In the genomic region with DNA sequence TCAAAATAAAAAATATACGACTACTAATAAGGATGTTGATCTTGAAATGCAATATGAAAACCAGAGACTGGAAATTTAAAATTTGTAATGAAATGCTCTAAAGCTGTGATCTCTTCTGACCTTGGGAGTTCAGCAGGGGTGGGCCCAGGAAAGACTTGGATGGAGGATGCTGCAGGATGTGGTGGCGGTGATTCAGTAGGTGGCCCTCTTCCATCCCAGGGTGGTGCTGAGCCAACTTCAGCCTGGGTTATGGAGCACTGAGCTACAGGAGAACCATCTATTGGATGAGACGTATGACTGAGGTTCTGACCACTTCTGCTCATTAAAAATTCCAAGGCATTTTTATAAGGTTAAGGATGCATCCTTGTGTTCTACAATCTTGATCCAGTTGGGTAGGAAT, we compare ENCODE assay signal across 34 cellular contexts. TPM values are rescaled to one million over a fixed set of nuclear protein-coding genes. Genes with fewer than 3 reads are reported as not detected.
"Had no signal": no experiment of that assay in that cellular context is flagged by ENCODE, and none has a peak within 500 bp of the region (broad histone marks: within the 10 kb centered on the region; RNA-seq: fewer than 3 reads in every experiment).

No MANE protein-coding gene starts in this region.

- H3K27me3 Mint-ChIP-seq: activated CD4-positive, alpha-beta T cell treated with anti-CD3 and anti-CD28 coated beads, Interleukin-2, amount 10 ng/mL, durations not matched to agents 7 days and 5 days; central memory CD8-positive, alpha-beta T cell; dendritic cell treated with granulocyte-macrophage colony-stimulating factor and Interleukin-4, amounts not matched to agents 40 ng/mL and 50 ng/mL, for 4 days; T-helper 17 cell had no signal

- H3K9me3 Mint-ChIP-seq: activated CD4-positive, alpha-beta memory T cell treated with anti-CD3 and anti-CD28 coated beads, Interleukin-2, amount 10 ng/mL, durations not matched to agents 7 days and 5 days; activated CD4-positive, alpha-beta T cell treated with anti-CD3 and anti-CD28 coated beads, Interleukin-2, amount 10 ng/mL, durations not matched to agents 7 days and 5 days; activated T-cell treated with anti-CD3 and anti-CD28 coated beads, Interleukin-2, amount 50 U/mL, for 24 hours; central memory CD8-positive, alpha-beta T cell; endodermal cell; T-helper 2 cell treated with Interferon-gamma antibody and Interleukin-4, amounts not matched to agents 5 μg/mL and 100 μg/mL, for 36 hours had no signal

- H3K36me3 ChIP-seq: brain microvascular endothelial cell, gastrocnemius medialis, heart left ventricle had no signal

- H3K4me3 Mint-ChIP-seq: activated CD4-positive, alpha-beta memory T cell treated with anti-CD3 and anti-CD28 coated beads, Interleukin-2, amount 10 ng/mL, durations not matched to agents 7 days and 5 days; activated CD4-positive, alpha-beta T cell treated with anti-CD3 and anti-CD28 coated beads, Interleukin-2, amount 10 ng/mL, durations not matched to agents 7 days and 5 days; activated naive CD8-positive, alpha-beta T cell; activated T-cell treated with anti-CD3 and anti-CD28 coated beads, Interleukin-2, amount 50 U/mL, for 24 hours; activated T-cell treated with anti-CD3 and anti-CD28 coated beads, Interleukin-2, amount 50 U/mL, for 72 hours; activated T-helper 17 cell treated with anti-CD3 and anti-CD28 coated beads, Interleukin-2, amount 50 U/mL, for 72 hours; central memory CD8-positive, alpha-beta T cell; dendritic cell treated with granulocyte-macrophage colony-stimulating factor and Interleukin-4, amounts not matched to agents 40 ng/mL and 50 ng/mL, for 4 days; endodermal cell; T-helper 17 cell; T-helper 2 cell treated with Interferon-gamma antibody and Interleukin-4, amounts not matched to agents 5 μg/mL and 100 μg/mL, for 36 hours had no signal

- H3K4me1 ChIP-seq: foreskin keratinocyte had no signal

- H2AFZ ChIP-seq: hepatocyte had no signal

- H3K4me2 ChIP-seq: hepatocyte had no signal

- H3K27ac ChIP-seq: brain microvascular endothelial cell, coronary artery, dorsolateral prefrontal cortex, foreskin keratinocyte, gastrocnemius medialis, hepatocyte had no signal

- H3K4me3 ChIP-seq: coronary artery, dorsolateral prefrontal cortex, gastrocnemius medialis, heart left ventricle, hepatocyte had no signal

- H3K36me3 Mint-ChIP-seq: activated naive CD8-positive, alpha-beta T cell had no signal

- H3K4me1 Mint-ChIP-seq: activated CD4-positive, alpha-beta memory T cell treated with anti-CD3 and anti-CD28 coated beads, Interleukin-2, amount 10 ng/mL, durations not matched to agents 7 days and 5 days; activated CD4-positive, alpha-beta T cell treated with anti-CD3 and anti-CD28 coated beads, Interleukin-2, amount 10 ng/mL, durations not matched to agents 7 days and 5 days; activated T-helper 17 cell treated with anti-CD3 and anti-CD28 coated beads, Interleukin-2, amount 50 U/mL, for 72 hours; central memory CD8-positive, alpha-beta T cell; endodermal cell; T-helper 17 cell had no signal

- H3K27me3 ChIP-seq: brain microvascular endothelial cell, dorsolateral prefrontal cortex, gastrocnemius medialis, heart left ventricle, hepatocyte had no signal

- DNase-seq: activated CD4-positive, alpha-beta memory T cell treated with anti-CD3 and anti-CD28 coated beads, Interleukin-2, amount 10 ng/mL, durations not matched to agents 7 days and 5 days; activated CD4-positive, alpha-beta T cell treated with anti-CD3 and anti-CD28 coated beads for 1 hour; activated CD4-positive, alpha-beta T cell treated with anti-CD3 and anti-CD28 coated beads for 4 hours; activated CD4-positive, alpha-beta T cell treated with anti-CD3 and anti-CD28 coated beads, Interleukin-2, amount 10 ng/mL, durations not matched to agents 7 days and 5 days; activated CD4-positive, alpha-beta T cell treated with anti-CD3 and anti-CD28 coated beads, Interleukin-2, amount 50 U/mL, for 4 hours; activated CD4-positive, CD25-positive, alpha-beta regulatory T cell; activated CD8-positive, alpha-beta memory T cell treated with anti-CD3 and anti-CD28 coated beads, Interleukin-2, amount 50 U/mL, for 48 hours; activated effector memory CD4-positive, alpha-beta T cell treated with Interleukin-2 at 50 U/mL for 16 hours; activated gamma-delta T cell treated with Interleukin-2 at 50 U/mL for 16 hours; activated naive CD4-positive, alpha-beta T cell treated with anti-CD3 and anti-CD28 coated beads, Interleukin-2, amount 50 U/mL, for 16 hours; activated naive CD4-positive, alpha-beta T cell treated with Interleukin-2 at 50 U/mL for 16 hours; activated T-cell treated with anti-CD3 and anti-CD28 coated beads for 4 hours; activated T-cell treated with anti-CD3 and anti-CD28 coated beads, Interleukin-2, amount 50 U/mL, for 24 hours; activated T-cell treated with anti-CD3 and anti-CD28 coated beads, Interleukin-2, amount 50 U/mL, for 72 hours; amniotic stem cell; anterior cingulate cortex; brain microvascular endothelial cell; dorsolateral prefrontal cortex; effector memory CD4-positive, alpha-beta T cell; endodermal cell; foreskin keratinocyte; gastrocnemius medialis; glutamatergic neuron; heart left ventricle; T-helper 17 cell; T1000 had no signal

- ATAC-seq: activated T-cell treated with anti-CD3 and anti-CD28 coated beads, Interleukin-2, amount 50 U/mL, for 72 hours; activated T-helper 17 cell treated with anti-CD3 and anti-CD28 coated beads, Interleukin-2, amount 50 U/mL, for 72 hours; esophagus mucosa; foreskin keratinocyte; gastrocnemius medialis; heart left ventricle; T-helper 17 cell had no signal

- H3K9me3 ChIP-seq: gastrocnemius medialis, heart left ventricle had no signal

- H3K27ac Mint-ChIP-seq: activated CD4-positive, alpha-beta memory T cell treated with anti-CD3 and anti-CD28 coated beads, Interleukin-2, amount 10 ng/mL, durations not matched to agents 7 days and 5 days; activated CD4-positive, alpha-beta T cell treated with anti-CD3 and anti-CD28 coated beads, Interleukin-2, amount 10 ng/mL, durations not matched to agents 7 days and 5 days; activated naive CD8-positive, alpha-beta T cell; activated T-cell treated with anti-CD3 and anti-CD28 coated beads, Interleukin-2, amount 50 U/mL, for 24 hours; activated T-cell treated with anti-CD3 and anti-CD28 coated beads, Interleukin-2, amount 50 U/mL, for 72 hours; activated T-helper 17 cell treated with anti-CD3 and anti-CD28 coated beads, Interleukin-2, amount 50 U/mL, for 72 hours; dendritic cell treated with granulocyte-macrophage colony-stimulating factor and Interleukin-4, amounts not matched to agents 40 ng/mL and 50 ng/mL, for 4 days; endodermal cell; T-helper 17 cell; T-helper 2 cell treated with Interferon-gamma antibody and Interleukin-4, amounts not matched to agents 5 μg/mL and 100 μg/mL, for 36 hours had no signal

RNA-seq across cellular contexts. Expression of a gene that starts 6.9 kb away (rescaled TPM):
- total RNA-seq: activated CD4-positive, alpha-beta memory T cell treated with anti-CD3 and anti-CD28 coated beads, Interleukin-2, amount 10 ng/mL, durations not matched to agents 7 days and 5 days; activated CD4-positive, alpha-beta T cell treated with anti-CD3 and anti-CD28 coated beads, Interleukin-2, amount 10 ng/mL, durations not matched to agents 7 days and 5 days; activated T-cell treated with anti-CD3 and anti-CD28 coated beads, Interleukin-2, amount 50 U/mL, for 72 hours; activated T-helper 17 cell treated with anti-CD3 and anti-CD28 coated beads, Interleukin-2, amount 50 U/mL, for 72 hours; foreskin keratinocyte had no signal
- polyA plus RNA-seq: foreskin keratinocyte had no signal
